In the genomic region with DNA sequence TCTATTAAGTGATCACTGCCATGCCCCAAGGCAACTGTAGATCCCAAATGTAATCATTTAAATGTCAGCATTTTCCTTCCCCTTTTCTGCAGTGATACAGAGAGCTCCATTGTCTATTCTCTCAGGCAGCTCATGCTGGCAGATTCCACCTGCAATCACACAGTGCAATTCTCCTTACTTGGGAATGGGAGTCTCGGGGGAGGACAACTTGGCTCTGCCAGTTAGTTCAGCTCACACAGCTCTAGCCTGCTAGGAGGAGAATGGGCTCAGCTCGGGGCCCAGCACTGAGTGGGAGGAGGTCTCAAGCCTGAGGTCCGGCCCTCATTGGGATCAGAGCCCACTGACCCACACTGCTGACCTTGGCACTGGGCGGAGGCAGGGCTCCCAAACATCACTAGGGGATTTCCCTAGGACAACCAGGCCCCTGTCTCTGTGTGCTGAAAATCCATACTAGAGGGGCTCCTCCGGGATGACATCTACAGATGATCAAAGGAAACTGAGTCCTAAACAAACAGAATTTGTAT, we compare ENCODE assay signal across 12 cellular contexts.
A peak's percentile ranks its signal among the peaks of the same experiment; 100 is the strongest.
DNase-seq lines count a peak whose midpoint lies in the region; ATAC-seq and TF ChIP-seq lines count a peak whose summit lies in the region.
"Had no signal": no experiment of that assay in that cellular context is flagged by ENCODE, and none has a peak within 500 bp of the region (broad histone marks: within the 10 kb centered on the region; RNA-seq: fewer than 3 reads in every experiment).

No MANE protein-coding gene starts in this region.

- peaks cover 60% of the 10 kb centered on the region for H3K4me1 Mint-ChIP-seq in neural crest cell

- no peaks in the 10 kb centered on the region for H3K36me3 ChIP-seq in Peyer's patch
- H3K36me3 ChIP-seq: tibial artery had no signal

- no peaks in the 10 kb centered on the region for H3K9me3 ChIP-seq in Peyer's patch
- H3K9me3 ChIP-seq: tibial artery had no signal

- no peaks in the 10 kb centered on the region for H3K9me3 Mint-ChIP-seq in neural crest cell

- H3K4me1 ChIP-seq in Peyer's patch = peaks cover 0 to 4% (median 0%) of the 10 kb centered on the region in 4 donors

- no peak for ATAC-seq in GM21619 (IDR thresholded peaks at IDR 0.05; ENCODE audit: unreplicated experiment)

- H3K27me3 ChIP-seq in Peyer's patch = no peaks in the 10 kb centered on the region
- H3K27me3 ChIP-seq: tibial artery had no signal

- peak; percentile 17 for DNase-seq in CD1c-positive myeloid dendritic cell (ENCODE audit: extremely low spot score)
- peak; percentile 18 for DNase-seq in OCI-M1 (lab: John Stamatoyannopoulos, UW)
- peak; percentile 95 for DNase-seq in foreskin melanocyte
- peak; percentile 39 for DNase-seq in neural crest cell (ENCODE audit: low read depth, low spot score)
- no peak for DNase-seq in middle frontal gyrus (ENCODE audit: extremely low spot score, low spot score)
- no peak for DNase-seq in SW480 (ENCODE audit: low spot score)
- no peak for DNase-seq in Peyer's patch
- DNase-seq: activated T-cell treated with anti-CD3 and anti-CD28 coated beads for 4 hours; central memory CD4-positive, alpha-beta T cell; NCI-H187; tibial artery had no signal

- H3K27ac ChIP-seq in Peyer's patch = peak overlapping the region in 1 of 4 donors; percentile 25
- H3K27ac ChIP-seq: tibial artery had no signal

- TF ChIP-seq CTCF in neural crest cell (conservative IDR thresholded peaks at IDR 0.05) (no peak), Peyer's patch (IDR thresholded peaks at IDR 0.05) (no peak)

- no peaks in the 10 kb centered on the region for H3K27me3 Mint-ChIP-seq in neural crest cell (ENCODE audit: low read depth)

- no peak for TF ChIP-seq POLR2A in Peyer's patch (IDR thresholded peaks at IDR 0.05)

- H3K27ac Mint-ChIP-seq in neural crest cell (ENCODE audit: unreplicated experiment) = peak overlapping the region; percentile 54

- no peaks in the 10 kb centered on the region for H3K36me3 Mint-ChIP-seq in neural crest cell (ENCODE audit: low read depth)

- H3K4me3 ChIP-seq in Peyer's patch = no peak overlapping the region
- H3K4me3 ChIP-seq: tibial artery had no signal

- H3K4me3 Mint-ChIP-seq in neural crest cell = peak overlapping the region; percentile 68

Comparison
In these comparisons a context has a peak if more than half of its experiments do, and no peak if none do; other contexts are left out.
1. DNase-seq: peak in CD1c-positive myeloid dendritic cell (single experiment), OCI-M1 (single experiment), foreskin melanocyte (single experiment) and neural crest cell (single experiment); none in middle frontal gyrus (single experiment), SW480 (single experiment) and Peyer's patch (0 of 3).